ENCODE assay signal across 19 cellular contexts in genomic region chr6:37647765-37648085, GRCh38.
"Had no signal": no experiment of that assay in that cellular context is flagged by ENCODE, and none has a peak within 500 bp of the region (broad histone marks: within the 10 kb centered on the region; RNA-seq: fewer than 3 reads in every experiment).

No MANE protein-coding gene starts in this region.

- FAIRE-seq: endometrium, frontal cortex, small intestine, urothelium cell line had no signal

- H3K9me3 ChIP-seq: heart left ventricle, mucosa of descending colon, ovary, right atrium auricular region, suprapubic skin, thyroid gland had no signal

- DNase-seq: cortex of kidney; dorsolateral prefrontal cortex; heart left ventricle; hippocampal formation; mammary epithelial cell; mucosa of descending colon; ovary; small intestine; stimulated activated CD4-positive, alpha-beta T cell treated with anti-CD3 and anti-CD28 coated beads, Interleukin-4, amount 100 ng/mL, for 1 hour; stimulated activated CD8-positive, alpha-beta memory T cell treated with anti-CD3 and anti-CD28 coated beads, Interleukin-4, amount 100 ng/mL, for 48 hours; stimulated activated naive CD8-positive, alpha-beta T cell treated with anti-CD3 and anti-CD28 coated beads, Interleukin-15, Interleukin-2, amounts not matched to agents 100 U/mL and 50 U/mL, for 24 hours had no signal

- H3K36me3 Mint-ChIP-seq: stimulated activated effector memory CD8-positive, alpha-beta T cell treated with anti-CD3 and anti-CD28 coated beads, Interleukin-12 subunit alpha, Interleukin-12 subunit beta, amount 100 ng/mL, for 72 hours had no signal

- H3K4me3 ChIP-seq: dorsolateral prefrontal cortex, heart left ventricle, mucosa of descending colon, ovary, right atrium auricular region, suprapubic skin, thyroid gland had no signal

- ATAC-seq: heart left ventricle had no signal

- H3K9me3 Mint-ChIP-seq: stimulated activated effector memory CD8-positive, alpha-beta T cell treated with anti-CD3 and anti-CD28 coated beads, Interleukin-12 subunit alpha, Interleukin-12 subunit beta, amount 100 ng/mL, for 72 hours; type B pancreatic cell had no signal

- H3K36me3 ChIP-seq: heart left ventricle, ovary, right atrium auricular region, suprapubic skin, thyroid gland had no signal

- H3K4me3 Mint-ChIP-seq: type B pancreatic cell had no signal

- H3K27ac Mint-ChIP-seq: stimulated activated effector memory CD8-positive, alpha-beta T cell treated with anti-CD3 and anti-CD28 coated beads, Interleukin-12 subunit alpha, Interleukin-12 subunit beta, amount 100 ng/mL, for 72 hours; type B pancreatic cell had no signal

- H3K27me3 ChIP-seq: ovary, right atrium auricular region, thyroid gland had no signal

- H3K27ac ChIP-seq: dorsolateral prefrontal cortex, heart left ventricle, ovary, right atrium auricular region, suprapubic skin, thyroid gland had no signal
